ENCODE assay signal across 2 cellular contexts in genomic region chr3:46558184-46559029, GRCh38.
TF ChIP-seq lines count a peak whose summit lies in the region.

No MANE protein-coding gene starts in this region.

TF ChIP-seq in WTC11, 78 proteins besides CTCF, POLR2A, EP300 and RAD21:
- TF ChIP-seq HMGXB4 (CRISPR knock-in tag; IDR thresholded peaks at IDR 0.05) (peak; percentile 42; the same call in 1 of the 2 replicates), ZNF671 (CRISPR knock-in tag; IDR thresholded peaks at IDR 0.05) (no peak), NFE2L1 (CRISPR knock-in tag; IDR thresholded peaks at IDR 0.05) (0 out of 2 replicates have a peak, but pooled peaks have one; percentile 23), FOXJ3 (CRISPR knock-in tag; IDR thresholded peaks at IDR 0.05; ENCODE audit: borderline replicate concordance) (no peak), ARID4B (CRISPR knock-in tag; IDR thresholded peaks at IDR 0.05; ENCODE audit: borderline replicate concordance) (peak; percentile 56; the same call in 1 of the 2 replicates), GABPB1 (CRISPR knock-in tag; IDR thresholded peaks at IDR 0.05) (0 out of 2 replicates have a peak, but pooled peaks have one; percentile 27), MAX (CRISPR knock-in tag; IDR thresholded peaks at IDR 0.05) (peak; percentile 50; the same call in 1 of the 2 replicates), FOXP1 (CRISPR knock-in tag; IDR thresholded peaks at IDR 0.05; ENCODE audit: borderline replicate concordance) (peak; percentile 36; the same call in 1 of the 2 replicates), SP1 (CRISPR knock-in tag; conservative IDR thresholded peaks at IDR 0.05) (0 out of 2 replicates have a peak, but pooled peaks have one; percentile 27)
TF ChIP-seq in WTC11: peak in this region for 7.

TF ChIP-seq in HepG2, 621 proteins besides CTCF, POLR2A, EP300 and RAD21 (continues in another document):
- peak; percentile 11; the same call in 1 of the 2 replicates for TF ChIP-seq HOMEZ (CRISPR knock-in tag; IDR thresholded peaks at IDR 0.05; ENCODE audit: low read depth)
- no peak for TF ChIP-seq ONECUT2 (CRISPR knock-in tag; IDR thresholded peaks at IDR 0.05)
- no peak for TF ChIP-seq MXD1 (CRISPR knock-in tag; IDR thresholded peaks at IDR 0.05)
- no peak for TF ChIP-seq PPARG (CRISPR knock-in tag; conservative IDR thresholded peaks at IDR 0.05)
- TF ChIP-seq ZNF318 (CRISPR knock-in tag; IDR thresholded peaks at IDR 0.05), result no peak
- peak; percentile 89 for TF ChIP-seq STAG1 (CRISPR knock-in tag; IDR thresholded peaks at IDR 0.05)
- TF ChIP-seq ZNF205 (CRISPR knock-in tag; IDR thresholded peaks at IDR 0.05), result no peak
- peak; percentile 53; the same call in 1 of the 2 replicates for TF ChIP-seq ZNF263 (CRISPR knock-in tag; IDR thresholded peaks at IDR 0.05)
- no peak for TF ChIP-seq CERS6 (CRISPR knock-in tag; IDR thresholded peaks at IDR 0.05)
- no peak for TF ChIP-seq THAP11 (CRISPR knock-in tag; IDR thresholded peaks at IDR 0.05)
- TF ChIP-seq KDM5A (IDR thresholded peaks at IDR 0.05; ENCODE audit: borderline replicate concordance, low read length), result peak; percentile 62; the same call in 1 of the 2 replicates
- TF ChIP-seq ZNF367 (CRISPR knock-in tag; IDR thresholded peaks at IDR 0.05; ENCODE audit: borderline replicate concordance), result no peak
- TF ChIP-seq KIAA2018 (CRISPR knock-in tag; IDR thresholded peaks at IDR 0.05; ENCODE audit: borderline replicate concordance), result no peak
- TF ChIP-seq SIN3A (IDR thresholded peaks at IDR 0.05; ENCODE audit: borderline replicate concordance, low read depth, low read length), result no peak
- no peak for TF ChIP-seq ZNF577 (CRISPR knock-in tag; IDR thresholded peaks at IDR 0.05; ENCODE audit: borderline replicate concordance, low read depth)
- TF ChIP-seq BATF2 (CRISPR knock-in tag; IDR thresholded peaks at IDR 0.05), result no peak
- TF ChIP-seq PBX3 (CRISPR knock-in tag; IDR thresholded peaks at IDR 0.05; ENCODE audit: borderline replicate concordance), result no peak
- no peak for TF ChIP-seq ZNF704 (CRISPR knock-in tag; IDR thresholded peaks at IDR 0.05; ENCODE audit: borderline replicate concordance)
- no peak for TF ChIP-seq SRSF9 (IDR thresholded peaks at IDR 0.05; ENCODE audit: borderline replicate concordance, insufficient read depth, low read depth, low read length, poor library complexity, severe bottlenecking)
- no peak for TF ChIP-seq ZNF598 (CRISPR knock-in tag; IDR thresholded peaks at IDR 0.05; ENCODE audit: borderline replicate concordance)
- TF ChIP-seq ZKSCAN1 (IDR thresholded peaks at IDR 0.05; ENCODE audit: low read length), result no peak
- TF ChIP-seq KDM2A (CRISPR knock-in tag; IDR thresholded peaks at IDR 0.05; ENCODE audit: borderline replicate concordance, low read depth), result 0 out of 2 replicates have a peak, but pooled peaks have one; percentile 47
- TF ChIP-seq HNRNPUL1 (IDR thresholded peaks at IDR 0.05; ENCODE audit: low read depth, low read length), result no peak
- TF ChIP-seq ZKSCAN5 (CRISPR knock-in tag; IDR thresholded peaks at IDR 0.05), result no peak
- TF ChIP-seq ZNF24 (IDR thresholded peaks at IDR 0.05), result no peak
- TF ChIP-seq RBAK (CRISPR knock-in tag; IDR thresholded peaks at IDR 0.05), result no peak
